In genomic region chr7:823639-824038, GRCh38 we compare ENCODE assay signal across 12 cellular contexts. TPM values are rescaled to one million over a fixed set of nuclear protein-coding genes. Genes with fewer than 3 reads are reported as not detected.
DNase-seq lines count a peak whose midpoint lies in the region; ATAC-seq, FAIRE-seq and TF ChIP-seq lines count a peak whose summit lies in the region.
"Had no signal": no experiment of that assay in that cellular context is flagged by ENCODE, and none has a peak within 500 bp of the region (broad histone marks: within the 10 kb centered on the region; RNA-seq: fewer than 3 reads in every experiment).

No MANE protein-coding gene starts in this region.

- in situ Hi-C loops in gastrocnemius medialis (cut with MboI; ENCODE audit: low sequenced_read_pairs in 4 of 4) = loop anchor here in 2 of 4 donors (10.0 kb wide), 1 partner anchor 51 kb away; the partner anchor contains the start of gene GET4 (in 2 of the 2)

- DNase-seq in DMS153 (lab: John Stamatoyannopoulos, UW) = peak; percentile 92
- DNase-seq in RWPE2 (ENCODE audit: low spot score) = peak; percentile 48
- no peak for DNase-seq in left ventricle myocardium inferior
- no peak for DNase-seq in gastrocnemius medialis
- DNase-seq in GM12891 (ENCODE audit: insufficient read length, low spot score) = no peak
- no peak for DNase-seq in C1 segment of cervical spinal cord (lab: John Stamatoyannopoulos, UW)
- DNase-seq: activated CD8-positive, alpha-beta T cell treated with anti-CD3 and anti-CD28 coated beads, Interleukin-2, amount 10 ng/mL, durations not matched to agents 7 days and 5 days; activated naive CD4-positive, alpha-beta T cell treated with anti-CD3 and anti-CD28 coated beads, Interleukin-2, amount 50 U/mL, for 16 hours; effector CD4-positive, alpha-beta T cell; NCI-H774 had no signal

- H3K4me3 ChIP-seq in RWPE2 (ENCODE audit: severe bottlenecking) (no peak overlapping the region), left ventricle myocardium inferior (peak overlapping the region; percentile 0), gastrocnemius medialis (no peak overlapping the region)

- peaks cover 15% of the 10 kb centered on the region for H3K4me1 ChIP-seq in RWPE2 (ENCODE audit: insufficient read depth, poor library complexity, severe bottlenecking)
- peaks cover 99% of the 10 kb centered on the region for H3K4me1 ChIP-seq in left ventricle myocardium inferior
- peaks cover 87 to 88% of the 10 kb centered on the region in 2 donors for H3K4me1 ChIP-seq in gastrocnemius medialis

- intact Hi-C loops in left ventricle myocardium inferior (cut with micrococcal nuclease) (no loop called here), gastrocnemius medialis (cut with DNase I; ENCODE audit: low total_unique reads) (loop anchor here (2.0 kb wide), 1 partner anchor 49 kb away; no protein-coding TSS in a partner anchor)

- TF ChIP-seq CTCF in RWPE2 (IDR thresholded peaks at IDR 0.05; ENCODE audit: poor library complexity, severe bottlenecking) (no peak), left ventricle myocardium inferior (IDR thresholded peaks at IDR 0.05; ENCODE audit: borderline replicate concordance) (no peak), gastrocnemius medialis (IDR thresholded peaks at IDR 0.05 in 4 of 5, conservative IDR thresholded peaks at IDR 0.05 in 1 of 5) (no peak)

- no peaks in the 10 kb centered on the region for H3K9me3 ChIP-seq in RWPE2 (ENCODE audit: severe bottlenecking)
- H3K9me3 ChIP-seq in left ventricle myocardium inferior (replicated peaks) = no peaks in the 10 kb centered on the region
- no peaks in the 10 kb centered on the region for H3K9me3 ChIP-seq in gastrocnemius medialis

- no peak for FAIRE-seq in GM12891 (lab: Jason Lieb, UNC)

- H3K27ac ChIP-seq in RWPE2 (ENCODE audit: poor library complexity, severe bottlenecking) (peak overlapping the region; percentile 15), left ventricle myocardium inferior (replicated peaks) (peak overlapping the region; percentile 95), gastrocnemius medialis (peak overlapping the region; percentile 91 to 96 (median 94))

- H3K36me3 ChIP-seq in RWPE2 (ENCODE audit: low read depth) = peaks cover 20% of the 10 kb centered on the region
- H3K36me3 ChIP-seq in left ventricle myocardium inferior = no peaks in the 10 kb centered on the region
- H3K36me3 ChIP-seq in gastrocnemius medialis = no peaks in the 10 kb centered on the region

- H3K27me3 ChIP-seq in RWPE2 (ENCODE audit: insufficient read depth, poor library complexity, severe bottlenecking) = no peaks in the 10 kb centered on the region
- no peaks in the 10 kb centered on the region for H3K27me3 ChIP-seq in left ventricle myocardium inferior (ENCODE audit: low read depth)
- no peaks in the 10 kb centered on the region for H3K27me3 ChIP-seq in gastrocnemius medialis

- ATAC-seq in RWPE2 (ENCODE audit: low read depth) (no peak; the same call in 2 of the 3 replicates), gastrocnemius medialis (peak; percentile 2 to 21), GM21737 (IDR thresholded peaks at IDR 0.05; ENCODE audit: unreplicated experiment) (no peak)
- ATAC-seq in activated CD4-positive, CD25-positive, alpha-beta regulatory T cell treated with anti-CD3 and anti-CD28 coated beads, Interleukin-2, amount 50 U/mL, for 24 hours = no peak
- ATAC-seq: activated CD8-positive, alpha-beta T cell treated with anti-CD3 and anti-CD28 coated beads, Interleukin-2, amount 10 ng/mL, durations not matched to agents 7 days and 5 days had no signal

- TF ChIP-seq POLR2A in gastrocnemius medialis (IDR thresholded peaks at IDR 0.05) (no peak), GM12891 (IDR thresholded peaks at IDR 0.05; ENCODE audit: low read depth, low read length) (no peak)

TF ChIP-seq in GM12891, 5 proteins besides CTCF, POLR2A, EP300 and RAD21:
- TF ChIP-seq PAX5 (IDR thresholded peaks at IDR 0.05; ENCODE audit: insufficient read depth, low read length, severe bottlenecking) = no peak
- no peak for TF ChIP-seq POLR2AphosphoS5 (IDR thresholded peaks at IDR 0.05; ENCODE audit: low read depth, low read length)
- no peak for TF ChIP-seq POU2F2 (IDR thresholded peaks at IDR 0.05; ENCODE audit: low read depth, low read length)
- no peak for TF ChIP-seq TAF1 (IDR thresholded peaks at IDR 0.05; ENCODE audit: low read depth, low read length)
- no peak for TF ChIP-seq SPI1 (IDR thresholded peaks at IDR 0.05; ENCODE audit: low read depth, low read length)

RNA-seq across cellular contexts. Expression of gene SUN1, which starts 8.6 kb away (rescaled TPM):
- total RNA-seq in left ventricle myocardium inferior (183 TPM), gastrocnemius medialis (100 to 1,000 TPM; 112 to 154 (median 132) TPM)
- polyA plus RNA-seq in GM12891 (2012; ENCODE audit: low read depth, missing spikeins) = 60.4 TPM

RNA-seq across cellular contexts. Expression of gene GET4, which starts 52.7 kb away (rescaled TPM):
- total RNA-seq in left ventricle myocardium inferior = 22.9 TPM
- 10 to 100 TPM; 24.6 to 40.8 (median 30.0) TPM for total RNA-seq in gastrocnemius medialis
- 27.1 TPM for polyA plus RNA-seq in GM12891 (2012; ENCODE audit: low read depth, missing spikeins)

Comparison
In these comparisons a context has a peak if more than half of its experiments do, and no peak if none do; other contexts are left out.
1. DNase-seq: peak in DMS153 (single experiment) and RWPE2 (single experiment); none in left ventricle myocardium inferior (single experiment), gastrocnemius medialis (0 of 2), GM12891 (single experiment) and C1 segment of cervical spinal cord (0 of 14).
2. ATAC-seq: peak in gastrocnemius medialis (2 of 2); none in RWPE2 (single experiment), activated CD4-positive, CD25-positive, alpha-beta regulatory T cell treated with anti-CD3 and anti-CD28 coated beads, Interleukin-2, amount 50 U/mL, for 24 hours (0 of 2) and GM21737 (single experiment).
3. H3K27ac ChIP-seq: peak in every context shown above with its lines; median percentile 95 in left ventricle myocardium inferior; 94 in gastrocnemius medialis; 15 in RWPE2.